ENCODE assay signal across 1 cellular context in the genomic region with DNA sequence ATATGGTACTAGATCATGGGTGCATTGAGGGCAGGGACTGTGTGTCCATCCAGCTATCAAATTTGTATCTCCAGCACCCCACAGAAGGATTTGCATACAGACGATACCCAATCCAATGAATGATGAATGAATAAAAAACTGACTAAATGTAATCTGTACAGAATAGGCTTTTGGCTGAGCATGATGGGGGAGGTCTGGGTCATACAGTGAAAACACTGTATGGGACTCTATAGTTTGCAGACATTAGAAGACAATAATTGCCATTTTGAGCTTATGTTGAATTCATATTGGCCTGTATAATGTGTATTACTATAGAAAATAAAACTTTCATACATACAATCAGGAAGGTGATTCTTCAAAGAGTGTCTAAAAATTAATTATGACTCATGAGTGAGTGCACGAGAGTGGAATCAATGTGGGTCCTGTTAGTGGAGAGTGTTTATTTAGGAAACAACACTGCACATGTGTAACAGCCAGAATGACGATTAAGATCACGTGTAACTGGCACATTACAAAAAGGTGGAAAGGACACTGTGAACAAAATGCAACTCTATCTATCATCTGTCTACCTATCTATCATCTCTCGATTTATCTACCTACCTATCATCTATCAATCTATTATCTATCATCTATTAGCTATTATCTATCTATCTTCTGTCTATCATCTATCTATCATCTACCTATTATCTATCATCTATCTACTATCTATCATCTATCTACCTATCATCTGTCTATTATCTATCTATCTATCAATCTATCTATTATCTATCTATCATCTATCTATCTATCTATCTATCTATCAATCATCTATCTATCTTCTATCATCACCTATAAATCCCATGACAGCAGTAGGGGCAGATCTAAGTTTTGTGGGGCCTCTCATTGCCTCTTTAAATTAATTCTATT.
TF ChIP-seq lines count a peak whose summit lies in the region.

No MANE protein-coding gene starts in this region.

TF ChIP-seq in HCT116, 20 proteins besides CTCF, POLR2A, EP300 and RAD21 (continued from another document):
- TF ChIP-seq ATF3 (IDR thresholded peaks at IDR 0.05): no peak
